ENCODE assay signal across 34 cellular contexts in genomic region chr10:37456456-37456855, GRCh38.
"Had no signal": no experiment of that assay in that cellular context is flagged by ENCODE, and none has a peak within 500 bp of the region (broad histone marks: within the 10 kb centered on the region; RNA-seq: fewer than 3 reads in every experiment).

No MANE protein-coding gene starts in this region.

- H3K27ac ChIP-seq: KMS-11 had no signal

- H3K36me3 ChIP-seq: MG63 had no signal

- H3K9me3 ChIP-seq: MG63 had no signal

- H3K4me2 ChIP-seq: KMS-11 had no signal

- H3K4me3 ChIP-seq: MG63 had no signal

- H3K27me3 ChIP-seq: MG63 had no signal

- H3K9ac ChIP-seq: KMS-11 had no signal

- DNase-seq: Karpas-422, Kasumi-1, MG63, MM.1S, MV-4-11, NCI-H1048, NCI-H1092, NCI-H1092 treated with DMSO at 0.1 percent for 48 hours, NCI-H1105, NCI-H1105 treated with DMSO at 0.1 percent for 48 hours, NCI-H1417, NCI-H1417 treated with DMSO at 0.1 percent for 48 hours, NCI-H1436, NCI-H1436 treated with DMSO at 0.1 percent for 48 hours, NCI-H146, NCI-H1694, NCI-H1694 treated with DMSO at 0.1 percent for 48 hours, NCI-H187, NCI-H187 treated with DMSO at 0.1 percent for 48 hours, NCI-H1930, NCI-H2029 treated with DMSO at 0.1 percent for 48 hours, NCI-H2081, NCI-H2081 treated with DMSO at 0.1 percent for 48 hours, NCI-H2107, NCI-H2171, NCI-H2171 treated with DMSO at 0.1 percent for 48 hours, NCI-H2227 treated with DMSO at 0.1 percent for 48 hours, NCI-H226, NCI-H446, NCI-H446 treated with DMSO at 0.1 percent for 48 hours, NCI-H510A, NCI-H510A treated with DMSO at 0.1 percent for 48 hours, NCI-H524 had no signal
